17 cellular contexts compared by ENCODE assay signal in the genomic region with DNA sequence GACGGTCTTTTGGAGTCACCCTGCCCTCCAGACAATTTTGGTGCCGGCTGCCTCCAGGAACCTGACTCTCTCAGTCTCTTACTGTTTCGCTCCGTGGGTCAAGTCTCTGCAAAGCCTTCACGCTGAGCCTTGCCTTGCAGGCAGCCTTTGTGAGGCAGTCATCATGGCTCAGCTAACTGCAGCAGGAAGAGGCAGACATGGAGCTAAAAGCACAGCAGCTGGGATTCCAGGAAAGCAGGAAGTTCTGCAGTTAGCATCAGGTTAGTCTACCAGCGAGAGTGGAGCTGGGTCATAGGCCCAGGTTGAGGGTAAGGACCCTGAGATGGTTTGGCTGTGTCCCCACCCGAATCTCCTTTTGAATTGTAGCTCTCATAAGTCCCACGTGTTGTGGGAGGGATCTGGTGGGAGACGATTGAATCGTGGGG.
DNase-seq lines count a peak whose midpoint lies in the region; ATAC-seq and TF ChIP-seq lines count a peak whose summit lies in the region.
"Had no signal": no experiment of that assay in that cellular context is flagged by ENCODE, and none has a peak within 500 bp of the region (broad histone marks: within the 10 kb centered on the region; RNA-seq: fewer than 3 reads in every experiment).

No MANE protein-coding gene starts in this region.

- ATAC-seq in DND-41 (ENCODE audit: insufficient read depth, low read depth) = peak; percentile 77
- ATAC-seq: lower lobe of right lung had no signal

- H3K9me3 ChIP-seq in DND-41 (ENCODE audit: insufficient read depth, low read length, severe bottlenecking) (peaks cover 7% of the 10 kb centered on the region), neuron (ENCODE audit: low read length) (no peaks in the 10 kb centered on the region), Peyer's patch (no peaks in the 10 kb centered on the region)
- H3K9me3 ChIP-seq: lower lobe of right lung, MG63 had no signal

- peak overlapping the region; percentile 42; the same call in 1 of the 2 replicates for H3K4me2 ChIP-seq in DND-41 (ENCODE audit: insufficient read depth, low read length)
- H3K4me2 ChIP-seq: hepatocyte had no signal

- H3K36me3 ChIP-seq in DND-41 (ENCODE audit: insufficient read depth, low read length) = no peaks in the 10 kb centered on the region
- no peaks in the 10 kb centered on the region for H3K36me3 ChIP-seq in neuron (ENCODE audit: insufficient read depth, low read length)
- H3K36me3 ChIP-seq in Peyer's patch = no peaks in the 10 kb centered on the region
- H3K36me3 ChIP-seq: lower lobe of right lung, MG63, spleen had no signal

- H3K27ac ChIP-seq in DND-41 (ENCODE audit: low read length) (peak overlapping the region; percentile 67), dorsolateral prefrontal cortex (peak overlapping the region in 55 of 59 donors; percentile 7 to 89 (median 72)), Peyer's patch (no peak overlapping the region)
- H3K27ac ChIP-seq: hepatocyte, lower lobe of right lung, spleen had no signal

- H3K4me1 ChIP-seq in DND-41 (ENCODE audit: insufficient read depth, low read length) = peaks cover 22% of the 10 kb centered on the region
- H3K4me1 ChIP-seq in neuron (ENCODE audit: insufficient read depth, low read length) = no peaks in the 10 kb centered on the region
- no peaks in the 10 kb centered on the region for H3K4me1 ChIP-seq in Peyer's patch
- H3K4me1 ChIP-seq: lower lobe of right lung, spleen had no signal

- H2AFZ ChIP-seq in DND-41 (ENCODE audit: low read depth, low read length) = peak overlapping the region; percentile 83
- H2AFZ ChIP-seq in neuron (ENCODE audit: low read depth, low read length) = peak overlapping the region; percentile 87
- H2AFZ ChIP-seq: hepatocyte had no signal

- DNase-seq in DND-41 (peak; percentile 46), NCI-H69 (lab: John Stamatoyannopoulos, UW) (peak; percentile 72), dorsolateral prefrontal cortex (peak in 5 of 10 donors; percentile 31 to 71 (median 46)), NCI-H1417 treated with DMSO at 0.1 percent for 48 hours (lab: John Stamatoyannopoulos, UW) (no peak), NCI-H1436 (lab: John Stamatoyannopoulos, UW) (no peak), NCI-H2081 (lab: John Stamatoyannopoulos, UW) (no peak), Peyer's patch (no peak)
- DNase-seq: activated effector memory CD4-positive, alpha-beta T cell treated with anti-CD3 and anti-CD28 coated beads, Interleukin-2, amount 50 U/mL, for 16 hours; amniotic stem cell; DMS79; lower lobe of right lung; MG63; NCI-H1694 treated with DMSO at 0.1 percent for 48 hours; spleen; T1000 had no signal

- TF ChIP-seq CTCF in DND-41 (IDR thresholded peaks at IDR 0.05; ENCODE audit: borderline replicate concordance, extremely low read depth, low read length, poor library complexity, severe bottlenecking) = no peak
- no peak for TF ChIP-seq CTCF in dorsolateral prefrontal cortex (IDR thresholded peaks at IDR 0.05 in 54 of 56, conservative IDR thresholded peaks at IDR 0.05 in 2 of 56; ENCODE audit: low read depth in 1 of 56, partially characterized antibody in 56 of 56)
- no peak for TF ChIP-seq CTCF in Peyer's patch (IDR thresholded peaks at IDR 0.05)

- no peak for TF ChIP-seq POLR2A in Peyer's patch (IDR thresholded peaks at IDR 0.05)

- H3K9ac ChIP-seq in DND-41 (ENCODE audit: low read depth, low read length) = no peak overlapping the region

- no peak overlapping the region for H3K4me3 ChIP-seq in DND-41 (ENCODE audit: low read depth in 1 of 2, low read length in 2 of 2)
- peak overlapping the region in 47 of 59 donors; percentile 1 to 59 (median 37) for H3K4me3 ChIP-seq in dorsolateral prefrontal cortex
- no peak overlapping the region for H3K4me3 ChIP-seq in neuron (ENCODE audit: low read length)
- H3K4me3 ChIP-seq in Peyer's patch = no peak overlapping the region
- H3K4me3 ChIP-seq: hepatocyte, lower lobe of right lung, MG63, spleen had no signal

- H3K27me3 ChIP-seq in DND-41 (ENCODE audit: insufficient read depth, low read length, poor library complexity) (no peaks in the 10 kb centered on the region), dorsolateral prefrontal cortex (no peaks in the 10 kb centered on the region), neuron (ENCODE audit: insufficient read depth, low read length) (no peaks in the 10 kb centered on the region), Peyer's patch (no peaks in the 10 kb centered on the region)
- H3K27me3 ChIP-seq: hepatocyte, MG63, spleen had no signal

- intact Hi-C loops in dorsolateral prefrontal cortex (cut with DNase I) = loop anchor here in 1 of 2 donors (10.0 kb wide), 1 partner anchor 112 kb away; a partner anchor contains a TSS

- no peaks in the 10 kb centered on the region for H4K20me1 ChIP-seq in DND-41 (ENCODE audit: insufficient read depth, low read length)

- H3K79me2 ChIP-seq in DND-41 (ENCODE audit: insufficient read depth, low read length) = no peaks in the 10 kb centered on the region
- H3K79me2 ChIP-seq: hepatocyte had no signal

Comparison
In these comparisons a context has a peak if more than half of its experiments do, and no peak if none do; other contexts are left out.
1. DNase-seq: peak in DND-41 (single experiment) and NCI-H69 (single experiment); none in NCI-H1417 treated with DMSO at 0.1 percent for 48 hours (single experiment), NCI-H1436 (single experiment), NCI-H2081 (0 of 2) and Peyer's patch (0 of 3).
2. H3K27ac ChIP-seq: peak in DND-41 (single experiment) and dorsolateral prefrontal cortex (55 of 59); none in Peyer's patch (0 of 4).
3. H3K4me3 ChIP-seq: peak in dorsolateral prefrontal cortex (47 of 59); none in DND-41 (0 of 2), neuron (single experiment) and Peyer's patch (0 of 4).